31 cellular contexts compared by ENCODE assay signal in genomic region chr4:6453688-6453990, GRCh38. TPM values are rescaled to one million over a fixed set of nuclear protein-coding genes. Genes with fewer than 3 reads are reported as not detected.
"Had no signal": no experiment of that assay in that cellular context is flagged by ENCODE, and none has a peak within 500 bp of the region (broad histone marks: within the 10 kb centered on the region; RNA-seq: fewer than 3 reads in every experiment).

No MANE protein-coding gene starts in this region.

- H3K4me1 Mint-ChIP-seq: activated naive CD4-positive, alpha-beta T cell treated with anti-CD3 and anti-CD28 coated beads, Interleukin-2, amount 50 U/mL, for 24 hours; IgD-negative memory B cell; WTC11 had no signal

- H3K4me1 ChIP-seq: SJCRH30 had no signal

- H3K36me3 ChIP-seq: cardiac muscle cell, SJCRH30 had no signal

- H3K4me2 ChIP-seq: SK-N-SH had no signal

- ATAC-seq: activated CD8-positive, alpha-beta T cell treated with anti-CD3 and anti-CD28 coated beads, Interleukin-2, amount 10 ng/mL, durations not matched to agents 7 days and 5 days; Panc1; WTC11 had no signal

- H3K36me3 Mint-ChIP-seq: activated naive CD4-positive, alpha-beta T cell treated with anti-CD3 and anti-CD28 coated beads, Interleukin-2, amount 50 U/mL, for 24 hours; IgD-negative memory B cell; WTC11 had no signal

- H3K4me3 ChIP-seq: cardiac muscle cell, SJCRH30 had no signal

- DNase-seq: activated CD4-positive, alpha-beta T cell treated with anti-CD3 and anti-CD28 coated beads for 48 hours; activated CD4-positive, alpha-beta T cell treated with anti-CD3 and anti-CD28 coated beads, Interleukin-2, amount 50 U/mL, for 4 hours; activated CD4-positive, CD25-positive, alpha-beta regulatory T cell treated with anti-CD3 and anti-CD28 coated beads, Interleukin-2, amount 50 U/mL, for 72 hours; activated CD8-positive, alpha-beta T cell treated with anti-CD3 and anti-CD28 coated beads, Interleukin-2, amount 10 ng/mL, durations not matched to agents 7 days and 5 days; activated effector memory CD4-positive, alpha-beta T cell treated with Interleukin-2 at 50 U/mL for 16 hours; activated naive CD4-positive, alpha-beta T cell; activated T-cell treated with anti-CD3 and anti-CD28 coated beads, Interleukin-2, amount 50 U/mL, for 24 hours; amygdala; cerebellar nuclear complex; KG1; NCI-H187; NCI-H2227 treated with DMSO at 0.1 percent for 48 hours; NCI-H446 treated with DMSO at 0.1 percent for 48 hours; NCI-H524 treated with DMSO at 0.1 percent for 48 hours; NCI-H774; NK-92 treated with Interleukin-12 subunit alpha and Interleukin-12 subunit beta, amount 100 ng/mL, for 24 hours; OCI-M1; Right ventricle myocardium superior; RPMI8226; SJCRH30; SK-N-SH; T-helper 1 cell had no signal

- H3K9me3 Mint-ChIP-seq: activated naive CD4-positive, alpha-beta T cell treated with anti-CD3 and anti-CD28 coated beads, Interleukin-2, amount 50 U/mL, for 24 hours; activated T-cell treated with anti-CD3 and anti-CD28 coated beads, Interleukin-2, amount 50 U/mL, for 24 hours; activated T-helper 1 cell treated with anti-CD3 and anti-CD28 coated beads, Interleukin-12 subunit alpha, Interleukin-12 subunit beta, Interleukin-2, Interleukin-4 antibody, amounts not matched to agents 30 ng/mL and 10 ng/mL and 1 ng/mL, durations not matched to agents 14 hours and 24 hours and 36 hours had no signal

- H3K27ac Mint-ChIP-seq: activated CD8-positive, alpha-beta T cell treated with anti-CD3 and anti-CD28 coated beads, Interleukin-2, amount 10 ng/mL, durations not matched to agents 7 days and 5 days; activated naive CD4-positive, alpha-beta T cell treated with anti-CD3 and anti-CD28 coated beads, Interleukin-2, amount 50 U/mL, for 24 hours; activated T-cell treated with anti-CD3 and anti-CD28 coated beads, Interleukin-2, amount 50 U/mL, for 24 hours; activated T-helper 1 cell treated with anti-CD3 and anti-CD28 coated beads, Interleukin-12 subunit alpha, Interleukin-12 subunit beta, Interleukin-2, Interleukin-4 antibody, amounts not matched to agents 30 ng/mL and 10 ng/mL and 1 ng/mL, durations not matched to agents 14 hours and 24 hours and 36 hours; brain; IgD-negative memory B cell; WTC11 had no signal

- FAIRE-seq: astrocyte had no signal

- H3K4me3 Mint-ChIP-seq: activated CD8-positive, alpha-beta T cell treated with anti-CD3 and anti-CD28 coated beads, Interleukin-2, amount 10 ng/mL, durations not matched to agents 7 days and 5 days; activated naive CD4-positive, alpha-beta T cell treated with anti-CD3 and anti-CD28 coated beads, Interleukin-2, amount 50 U/mL, for 24 hours; activated T-cell treated with anti-CD3 and anti-CD28 coated beads, Interleukin-2, amount 50 U/mL, for 24 hours; activated T-helper 1 cell treated with anti-CD3 and anti-CD28 coated beads, Interleukin-12 subunit alpha, Interleukin-12 subunit beta, Interleukin-2, Interleukin-4 antibody, amounts not matched to agents 30 ng/mL and 10 ng/mL and 1 ng/mL, durations not matched to agents 14 hours and 24 hours and 36 hours; brain; IgD-negative memory B cell; WTC11 had no signal

- H3K9me3 ChIP-seq: SJCRH30, SK-N-SH had no signal

- H3K27ac ChIP-seq: cardiac muscle cell, SJCRH30 had no signal

- H3K9ac ChIP-seq: SK-N-SH had no signal

RNA-seq across cellular contexts. Expression of gene PPP2R2C, which starts 18.8 kb away (rescaled TPM):
- total RNA-seq: activated CD8-positive, alpha-beta T cell treated with anti-CD3 and anti-CD28 coated beads, Interleukin-2, amount 10 ng/mL, durations not matched to agents 7 days and 5 days; activated T-helper 1 cell treated with anti-CD3 and anti-CD28 coated beads, Interleukin-12 subunit alpha, Interleukin-12 subunit beta, Interleukin-2, Interleukin-4 antibody, amounts not matched to agents 30 ng/mL and 10 ng/mL and 1 ng/mL, durations not matched to agents 14 hours and 24 hours and 36 hours; cardiac muscle cell; SJCRH30; T-helper 2 cell treated with Interferon-gamma antibody and Interleukin-4, amounts not matched to agents 100 ng/mL and 5 ng/mL, for 36 hours had no signal
- polyA plus RNA-seq: cardiac muscle cell, IgD-negative memory B cell had no signal
